Comparison of ENCODE assay signal across 23 cellular contexts in genomic region chr4:156858071-156858470, GRCh38.
"Had no signal": no experiment of that assay in that cellular context is flagged by ENCODE, and none has a peak within 500 bp of the region (broad histone marks: within the 10 kb centered on the region; RNA-seq: fewer than 3 reads in every experiment).

No MANE protein-coding gene starts in this region.

- H3K9ac ChIP-seq: neural progenitor cell, parathyroid adenoma had no signal

- DNase-seq: natural killer cell; occipital lobe; ovary; posterior cingulate gyrus; psoas muscle; right cardiac atrium; right lobe of liver; stimulated activated CD4-positive, alpha-beta T cell treated with anti-CD3 and anti-CD28 coated beads, Interleukin-15, amount 100 ng/mL, for 24 hours; stimulated activated CD4-positive, alpha-beta T cell treated with anti-CD3 and anti-CD28 coated beads, Interleukin-2, amount 100 ng/mL, for 24 hours; stimulated activated CD4-positive, alpha-beta T cell treated with anti-CD3 and anti-CD28 coated beads, Interleukin-2, amount 100 ng/mL, for 48 hours; stimulated activated CD4-positive, alpha-beta T cell treated with anti-CD3 and anti-CD28 coated beads, Interleukin-4, amount 100 ng/mL, for 24 hours; stimulated activated naive B cell treated with anti-CD40 and anti-IgM and Interleukin-4, amounts not matched to agents 10 μg/mL and 1 μg/mL and 100 μg/mL, for 72 hours; stimulated activated naive CD4-positive, alpha-beta T cell treated with Interleukin-2 at 50 U/mL for 16 hours; stomach; thyroid gland; trophoblast cell; upper lobe of left lung had no signal

- H3K4me1 ChIP-seq: neural progenitor cell, parathyroid adenoma, psoas muscle, right lobe of liver, stomach, thyroid gland, tibial nerve, upper lobe of left lung, vagina had no signal

- H3K27me3 ChIP-seq: neural progenitor cell, ovary, right lobe of liver, stomach, thyroid gland, tibial nerve, upper lobe of left lung, vagina had no signal

- H3K36me3 ChIP-seq: neural progenitor cell, ovary, right lobe of liver, stomach, thoracic aorta, thyroid gland, tibial nerve, upper lobe of left lung, vagina had no signal

- H3K9me3 ChIP-seq: ovary, psoas muscle, right lobe of liver, stomach, thoracic aorta, thyroid gland, tibial nerve, upper lobe of left lung, vagina had no signal

- H3K27ac ChIP-seq: neural progenitor cell, ovary, parathyroid adenoma, psoas muscle, right lobe of liver, skin epidermis, stomach, thoracic aorta, thyroid gland, tibial nerve, upper lobe of left lung, vagina had no signal

- H3K4me3 ChIP-seq: neural progenitor cell, ovary, psoas muscle, right lobe of liver, skin epidermis, stomach, thoracic aorta, thyroid gland, tibial nerve, upper lobe of left lung, vagina had no signal
